In the genomic region with DNA sequence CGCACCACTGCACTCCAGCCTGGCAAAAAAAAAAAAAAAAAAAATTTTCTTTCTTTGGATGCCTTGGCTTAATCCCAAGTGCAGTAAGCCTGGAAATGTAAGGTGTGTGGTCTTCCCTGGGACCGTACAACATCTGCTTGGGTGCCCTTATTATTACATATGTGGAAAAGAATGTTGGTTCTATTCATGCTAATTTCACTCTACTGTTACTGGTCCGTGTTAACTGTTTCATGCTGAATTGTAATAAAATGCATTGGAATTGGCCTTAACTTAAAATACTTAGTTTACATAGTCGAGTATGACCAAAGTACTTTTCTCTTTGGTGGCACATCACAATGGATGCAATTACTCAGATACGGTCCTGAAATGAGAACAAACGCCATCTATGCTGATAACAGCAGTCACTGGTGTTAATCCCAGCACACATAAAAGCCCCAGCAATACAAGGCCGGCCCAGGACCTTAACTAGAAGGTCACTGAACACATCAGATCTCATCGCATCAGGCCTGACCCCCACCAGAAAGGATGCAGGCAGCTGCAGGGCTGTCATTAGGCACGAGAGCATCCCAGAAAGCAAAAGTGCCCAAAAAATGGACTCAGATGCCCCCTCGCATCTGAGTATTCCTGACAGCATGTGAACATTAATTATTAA, we compare ENCODE assay signal across 9 cellular contexts. TPM values are rescaled to one million over a fixed set of nuclear protein-coding genes. Genes with fewer than 3 reads are reported as not detected.
DNase-seq lines count a peak whose midpoint lies in the region; ATAC-seq and TF ChIP-seq lines count a peak whose summit lies in the region.
"Had no signal": no experiment of that assay in that cellular context is flagged by ENCODE, and none has a peak within 500 bp of the region (broad histone marks: within the 10 kb centered on the region; RNA-seq: fewer than 3 reads in every experiment).

No MANE protein-coding gene starts in this region.

- DNase-seq in activated T-cell treated with anti-CD3 and anti-CD28 coated beads, Interleukin-2, amount 50 U/mL, for 24 hours: no peak
- DNase-seq in activated T-cell treated with anti-CD3 and anti-CD28 coated beads for 4 hours: no peak
- peak; percentile 50 for DNase-seq in medulla oblongata (ENCODE audit: extremely low spot score)
- no peak for DNase-seq in tibial nerve (ENCODE audit: low spot score in 2 of 2)
- no peak for DNase-seq in COLO668 (lab: John Stamatoyannopoulos, UW; ENCODE audit: unreplicated experiment)
- DNase-seq: DND-41 had no signal

- TF ChIP-seq CTCF in brain (conservative IDR thresholded peaks at IDR 0.05) (no peak), tibial nerve (IDR thresholded peaks at IDR 0.05) (no peak)

- H3K4me3 Mint-ChIP-seq in activated T-cell treated with anti-CD3 and anti-CD28 coated beads, Interleukin-2, amount 50 U/mL, for 24 hours: peak overlapping the region; percentile 84
- peak overlapping the region; percentile 81 to 89 (median 88) for H3K4me3 Mint-ChIP-seq in brain

- H3K36me3 Mint-ChIP-seq in activated T-cell treated with anti-CD3 and anti-CD28 coated beads, Interleukin-2, amount 50 U/mL, for 24 hours (ENCODE audit: low read depth): peaks cover 3% of the 10 kb centered on the region
- H3K36me3 Mint-ChIP-seq in brain: peaks cover 3% of the 10 kb centered on the region

- peak overlapping the region in 3 of 4 donors; percentile 97 to 99 (median 99) for H3K27ac ChIP-seq in tibial nerve

- no peak for TF ChIP-seq EP300 in tibial nerve (IDR thresholded peaks at IDR 0.05)

- no peak for TF ChIP-seq POLR2A in tibial nerve (IDR thresholded peaks at IDR 0.05)

- peaks cover 41% of the 10 kb centered on the region for H3K4me1 Mint-ChIP-seq in activated T-cell treated with anti-CD3 and anti-CD28 coated beads, Interleukin-2, amount 50 U/mL, for 24 hours (ENCODE audit: low read depth)
- peaks cover 47% of the 10 kb centered on the region for H3K4me1 Mint-ChIP-seq in brain

- H3K27me3 Mint-ChIP-seq in activated T-cell treated with anti-CD3 and anti-CD28 coated beads, Interleukin-2, amount 50 U/mL, for 24 hours: peaks cover 26% of the 10 kb centered on the region
- peaks cover 8% of the 10 kb centered on the region for H3K27me3 Mint-ChIP-seq in brain

- ATAC-seq in GM21360 (IDR thresholded peaks at IDR 0.05; ENCODE audit: unreplicated experiment) (no peak), GM21825 (IDR thresholded peaks at IDR 0.05; ENCODE audit: unreplicated experiment) (no peak)

- no peaks in the 10 kb centered on the region for H3K36me3 ChIP-seq in tibial nerve

- WGBS in tibial nerve, 2 donors: 16 to 20% methylated on average over 10 of the region's 10 CpGs

- no peaks in the 10 kb centered on the region for H3K9me3 ChIP-seq in tibial nerve

- H3K9me3 Mint-ChIP-seq in activated T-cell treated with anti-CD3 and anti-CD28 coated beads, Interleukin-2, amount 50 U/mL, for 24 hours: peaks cover 2% of the 10 kb centered on the region
- peaks cover 0 to 6% (median 0%) of the 10 kb centered on the region in 5 experiments for H3K9me3 Mint-ChIP-seq in brain

- peak overlapping the region; percentile 88 for H3K27ac Mint-ChIP-seq in activated T-cell treated with anti-CD3 and anti-CD28 coated beads, Interleukin-2, amount 50 U/mL, for 24 hours
- peak overlapping the region in 4 of 5 experiments; percentile 81 to 95 (median 86) for H3K27ac Mint-ChIP-seq in brain

- peaks cover 0 to 52% (median 16%) of the 10 kb centered on the region in 4 donors for H3K4me1 ChIP-seq in tibial nerve

- peak overlapping the region; percentile 65 to 77 (median 74) for H3K4me3 ChIP-seq in tibial nerve

- H3K27me3 ChIP-seq in tibial nerve: no peaks in the 10 kb centered on the region

RNA-seq across cellular contexts. Expression of a gene that starts 1.2 kb away (rescaled TPM):
- polyA plus RNA-seq in brain (ENCODE audit: insufficient read depth, low read depth, low replicate concordance): 50.6 TPM
- 100 to 1,000 TPM; 130 to 185 (median 155) TPM for total RNA-seq in tibial nerve

RNA-seq across cellular contexts. Expression of a gene that starts 29.5 kb away (rescaled TPM):
- polyA plus RNA-seq in brain (ENCODE audit: insufficient read depth, low read depth, low replicate concordance): 16.8 TPM
- total RNA-seq in tibial nerve: 10 to 100 TPM; 18.8 to 33.6 (median 25.8) TPM
